10 cellular contexts compared by ENCODE assay signal in genomic region chr5:41754857-41755256, GRCh38.
DNase-seq lines count a peak whose midpoint lies in the region; ATAC-seq and TF ChIP-seq lines count a peak whose summit lies in the region.
"Had no signal": no experiment of that assay in that cellular context is flagged by ENCODE, and none has a peak within 500 bp of the region (broad histone marks: within the 10 kb centered on the region; RNA-seq: fewer than 3 reads in every experiment).

No MANE protein-coding gene starts in this region.

- peak; percentile 70 for ATAC-seq in HG02642 (IDR thresholded peaks at IDR 0.05; ENCODE audit: poor library complexity, unreplicated experiment)

- no peaks in the 10 kb centered on the region for H3K9me2 ChIP-seq in neural cell (ENCODE audit: insufficient read depth, low read length)

- no peak overlapping the region for H3K27ac ChIP-seq in neural cell (ENCODE audit: low read length)
- H3K27ac ChIP-seq: BLaER1 treated with 17β-estradiol and CSF1 and Interleukin-3, amounts not matched to agents 10 nM and 100 nM; neutrophil had no signal

- no peaks in the 10 kb centered on the region for H3K79me2 ChIP-seq in neural cell (replicated peaks; ENCODE audit: insufficient read depth, low read length)

- POLR2A ChIA-PET in HEK293T (lab: Yijun Ruan, JAX) = no interaction called here

- peak; percentile 13 for DNase-seq in NOMO-1 treated with DMSO at 0.1 percent for 48 hours (lab: John Stamatoyannopoulos, UW; ENCODE audit: unreplicated experiment)
- no peak for DNase-seq in NOMO-1 treated with dmso at 0.1 percent for 144 hours (lab: John Stamatoyannopoulos, UW; ENCODE audit: unreplicated experiment)
- DNase-seq in OCI-M1 (lab: John Stamatoyannopoulos, UW) = peak; percentile 82
- DNase-seq in NCI-H446 (lab: John Stamatoyannopoulos, UW) = no peak
- DNase-seq in C1 segment of cervical spinal cord (lab: John Stamatoyannopoulos, UW) = no peak
- no peak for DNase-seq in HEK293T (ENCODE audit: extremely low spot score)

- no peak overlapping the region for H3K4me2 ChIP-seq in neural cell (ENCODE audit: low read length)
- H3K4me2 ChIP-seq: BLaER1 treated with 17β-estradiol and CSF1 and Interleukin-3, amounts not matched to agents 10 nM and 100 nM had no signal

- no peak overlapping the region for H3K9ac ChIP-seq in neural cell (ENCODE audit: low read length)
- H3K9ac ChIP-seq: BLaER1 treated with 17β-estradiol and CSF1 and Interleukin-3, amounts not matched to agents 10 nM and 100 nM had no signal

- no peaks in the 10 kb centered on the region for H3K27me3 ChIP-seq in neural cell (ENCODE audit: insufficient read depth, low read depth, low read length)
- H3K27me3 ChIP-seq: BLaER1 treated with 17β-estradiol and CSF1 and Interleukin-3, amounts not matched to agents 10 nM and 100 nM; neutrophil had no signal

- peak; percentile 16 for TF ChIP-seq CTCF in neural cell (IDR thresholded peaks at IDR 0.05; ENCODE audit: poor library complexity, severe bottlenecking)

- no peaks in the 10 kb centered on the region for H3K36me3 ChIP-seq in neural cell (ENCODE audit: insufficient read depth, low read length)
- H3K36me3 ChIP-seq: neutrophil had no signal

- H3F3A ChIP-seq in neural cell (ENCODE audit: insufficient read depth, low read length, poor library complexity, severe bottlenecking) = no peaks in the 10 kb centered on the region

- CTCF ChIA-PET in HEK293T (lab: Yijun Ruan, JAX) = no interaction called here

- no peaks in the 10 kb centered on the region for H4K20me1 ChIP-seq in neural cell (ENCODE audit: insufficient read depth)
- H4K20me1 ChIP-seq: BLaER1 treated with 17β-estradiol and CSF1 and Interleukin-3, amounts not matched to agents 10 nM and 100 nM had no signal

- H3K9me3 ChIP-seq in neural cell (ENCODE audit: low read length) = no peaks in the 10 kb centered on the region
- H3K9me3 ChIP-seq: BLaER1 treated with 17β-estradiol and CSF1 and Interleukin-3, amounts not matched to agents 10 nM and 100 nM; neutrophil had no signal

- no peak for TF ChIP-seq EP300 in neural cell (conservative IDR thresholded peaks at IDR 0.05; ENCODE audit: poor library complexity, severe bottlenecking)

- no peak for TF ChIP-seq RAD21 in neural cell (conservative IDR thresholded peaks at IDR 0.05)

- H3K4me3 ChIP-seq in neural cell (ENCODE audit: low read length) = no peak overlapping the region
- H3K4me3 ChIP-seq: BLaER1 treated with 17β-estradiol and CSF1 and Interleukin-3, amounts not matched to agents 10 nM and 100 nM had no signal

- H2AFZ ChIP-seq in neural cell (ENCODE audit: low read depth, low read length) = no peak overlapping the region

TF ChIP-seq in neural cell, 6 proteins besides CTCF, POLR2A, EP300 and RAD21:
- TF ChIP-seq TAF1 (IDR thresholded peaks at IDR 0.05; ENCODE audit: low read depth) (no peak), SMC3 (conservative IDR thresholded peaks at IDR 0.05; ENCODE audit: poor library complexity) (no peak), MXI1 (conservative IDR thresholded peaks at IDR 0.05; ENCODE audit: poor library complexity, severe bottlenecking) (no peak), POLR2AphosphoS5 (IDR thresholded peaks at IDR 0.05) (no peak), EZH2 (IDR thresholded peaks at IDR 0.05; ENCODE audit: borderline replicate concordance, insufficient read depth, low read length, poor library complexity, severe bottlenecking) (no peak), REST (IDR thresholded peaks at IDR 0.05; ENCODE audit: borderline replicate concordance) (no peak)
TF ChIP-seq in neural cell: peak in this region for 0.

TF ChIP-seq in HEK293T, 16 proteins besides CTCF, POLR2A, EP300 and RAD21:
- TF ChIP-seq FOXK2 (IDR thresholded peaks at IDR 0.05) (no peak), NFRKB (IDR thresholded peaks at IDR 0.05) (no peak), CTBP1 (IDR thresholded peaks at IDR 0.05; ENCODE audit: borderline replicate concordance) (no peak)
TF ChIP-seq in HEK293T: peak in this region for 0.

Comparison
In these comparisons a context has a peak if more than half of its experiments do, and no peak if none do; other contexts are left out.
1. DNase-seq: peak in NOMO-1 treated with DMSO at 0.1 percent for 48 hours (single experiment) and OCI-M1 (single experiment); none in NOMO-1 treated with dmso at 0.1 percent for 144 hours (single experiment), NCI-H446 (0 of 2), C1 segment of cervical spinal cord (0 of 14) and HEK293T (single experiment).